In genomic region chr7:23811540-23811939, GRCh38 we compare ENCODE assay signal across 12 cellular contexts.
DNase-seq lines count a peak whose midpoint lies in the region; ATAC-seq, FAIRE-seq and TF ChIP-seq lines count a peak whose summit lies in the region.
"Had no signal": no experiment of that assay in that cellular context is flagged by ENCODE, and none has a peak within 500 bp of the region (broad histone marks: within the 10 kb centered on the region; RNA-seq: fewer than 3 reads in every experiment).

No MANE protein-coding gene starts in this region.

- no peaks in the 10 kb centered on the region for H3K4me1 ChIP-seq in HepG2 (ENCODE audit: insufficient read depth, low read length)

- H3K79me2 ChIP-seq in SU-DHL-6 (ENCODE audit: insufficient read depth, low read length) (no peaks in the 10 kb centered on the region), HepG2 (ENCODE audit: insufficient read depth, low read length) (no peaks in the 10 kb centered on the region)

- H3K4me3 ChIP-seq in SU-DHL-6 (ENCODE audit: insufficient read depth, low read length, poor library complexity, severe bottlenecking) (no peak overlapping the region), HepG2 (replicated peaks in 1 of 3; ENCODE audit: insufficient read depth in 1 of 3, low read depth in 2 of 3, low read length in 3 of 3) (no peak overlapping the region)
- H3K4me3 ChIP-seq: lung had no signal

- no peak overlapping the region for H3K27ac Mint-ChIP-seq in T-helper 17 cell
- H3K27ac Mint-ChIP-seq: activated CD4-positive, alpha-beta memory T cell treated with anti-CD3 and anti-CD28 coated beads for 36 hours; activated naive CD8-positive, alpha-beta T cell treated with anti-CD3 and anti-CD28 coated beads, Interleukin-2, amount 50 U/mL, for 24 hours had no signal

- in situ Hi-C loops in HepG2 (cut with HindIII; ENCODE audit: extremely low pct_ligation_motif_present, low pct_unique_long_range_greater_than_20kb), result no loop called here

- H3K9me2 ChIP-seq in SU-DHL-6 (replicated peaks; ENCODE audit: insufficient read depth, low read length), result no peaks in the 10 kb centered on the region

- TF ChIP-seq EP300 in HepG2 (IDR thresholded peaks at IDR 0.05; ENCODE audit: low read depth in 2 of 2, low read length in 2 of 2) (no peak), HepG2 (CRISPR knock-in tag; IDR thresholded peaks at IDR 0.05; ENCODE audit: borderline replicate concordance) (no peak)

- H3K9ac ChIP-seq in SU-DHL-6 (ENCODE audit: low read length) (no peak overlapping the region), HepG2 (ENCODE audit: insufficient read depth, low read depth, low read length) (no peak overlapping the region)

- H3K27me3 Mint-ChIP-seq in T-helper 17 cell, result no peaks in the 10 kb centered on the region
- H3K27me3 Mint-ChIP-seq: activated CD4-positive, alpha-beta memory T cell treated with anti-CD3 and anti-CD28 coated beads for 36 hours had no signal

- no peaks in the 10 kb centered on the region for H3K4me1 Mint-ChIP-seq in T-helper 17 cell
- H3K4me1 Mint-ChIP-seq: activated naive CD8-positive, alpha-beta T cell treated with anti-CD3 and anti-CD28 coated beads, Interleukin-2, amount 50 U/mL, for 24 hours had no signal

- H2AFZ ChIP-seq in SU-DHL-6 (ENCODE audit: low read depth, low read length, severe bottlenecking) (no peak overlapping the region), HepG2 (ENCODE audit: low read length) (no peak overlapping the region)

- WGBS in HepG2 (ENCODE audit: low lambda C conversion rate), result 20% methylated on average over 1 of the region's 1 CpG

- ATAC-seq in HG03342 (IDR thresholded peaks at IDR 0.05; ENCODE audit: unreplicated experiment) (peak; percentile 58), HepG2 (no peak), GM18519 (IDR thresholded peaks at IDR 0.05; ENCODE audit: low FRiP score, unreplicated experiment) (no peak), T-helper 17 cell (no peak)
- ATAC-seq: activated naive CD8-positive, alpha-beta T cell treated with anti-CD3 and anti-CD28 coated beads, Interleukin-2, amount 50 U/mL, for 24 hours; right cardiac atrium had no signal

- no TSS peak for BruUV-seq in HepG2 (replicated peaks; lab: Mats Ljungman, UMichigan)

- TF ChIP-seq CTCF in SU-DHL-6 (IDR thresholded peaks at IDR 0.05; ENCODE audit: insufficient read depth, low read length, poor library complexity, severe bottlenecking) (peak; percentile 30), HepG2 (CRISPR knock-in tag; IDR thresholded peaks at IDR 0.05) (no peak)

- POLR2A ChIA-PET in HepG2 (lab: Yijun Ruan, JAX), result no interaction called here

- H3K4me2 ChIP-seq in SU-DHL-6 (ENCODE audit: low read depth, low read length, poor library complexity, severe bottlenecking) (no peak overlapping the region), HepG2 (ENCODE audit: low read depth, low read length) (no peak overlapping the region)

- H3K9me3 ChIP-seq in SU-DHL-6 (ENCODE audit: insufficient read depth, low read length) (0 out of 2 replicates have a peak, but pooled peaks cover 4% of the 10 kb centered on the region), HepG2 (ENCODE audit: low read length) (no peaks in the 10 kb centered on the region), T-helper 17 cell (ENCODE audit: control insufficient read depth, low read length, poor library complexity, severe bottlenecking) (no peaks in the 10 kb centered on the region)

- DNase-seq in CD1c-positive myeloid dendritic cell (ENCODE audit: extremely low spot score) (peak; percentile 1), HepG2 (ENCODE audit: low spot score) (peak; percentile 10), T-helper 17 cell (no peak), NCI-H146 (lab: John Stamatoyannopoulos, UW) (no peak)
- no peak for DNase-seq in stimulated activated CD4-positive, alpha-beta T cell treated with anti-CD3 and anti-CD28 coated beads, Interleukin-2, amount 100 ng/mL, for 48 hours
- DNase-seq: activated CD4-positive, alpha-beta memory T cell treated with anti-CD3 and anti-CD28 coated beads for 36 hours; activated naive CD8-positive, alpha-beta T cell treated with anti-CD3 and anti-CD28 coated beads, Interleukin-2, amount 50 U/mL, for 24 hours; right cardiac atrium had no signal

- no peaks in the 10 kb centered on the region for H3K36me3 Mint-ChIP-seq in T-helper 17 cell (ENCODE audit: low read depth)

- no peaks in the 10 kb centered on the region for H3K27me3 ChIP-seq in SU-DHL-6 (ENCODE audit: low read length)
- peaks cover 0 to 2% of the 10 kb centered on the region in 2 experiments; a peak in 1 of 5 replicates for H3K27me3 ChIP-seq in HepG2 (ENCODE audit: control insufficient read depth in 1 of 2, insufficient read depth in 2 of 2, low read length in 2 of 2)

- H3K36me3 ChIP-seq in SU-DHL-6 (ENCODE audit: low read length) (no peaks in the 10 kb centered on the region; the same call in 1 of the 2 replicates), HepG2 (replicated peaks in 1 of 2; ENCODE audit: control insufficient read depth in 1 of 2, insufficient read depth in 2 of 2, low read length in 2 of 2) (no peaks in the 10 kb centered on the region)

- no peak overlapping the region for H3K27ac ChIP-seq in SU-DHL-6 (ENCODE audit: low read depth, low read length)
- no peak overlapping the region for H3K27ac ChIP-seq in HepG2 (ENCODE audit: extremely low read length, insufficient read depth, low read length)

- no peak overlapping the region for H3K4me3 Mint-ChIP-seq in T-helper 17 cell
- H3K4me3 Mint-ChIP-seq: activated CD4-positive, alpha-beta memory T cell treated with anti-CD3 and anti-CD28 coated beads for 36 hours; activated naive CD8-positive, alpha-beta T cell treated with anti-CD3 and anti-CD28 coated beads, Interleukin-2, amount 50 U/mL, for 24 hours had no signal

- no peak for TF ChIP-seq POLR2A in HepG2 (IDR thresholded peaks at IDR 0.05; ENCODE audit: insufficient read depth in 1 of 2, low read depth in 2 of 2, low read length in 2 of 2)

- CTCF ChIA-PET in HepG2 (lab: Yijun Ruan, JAX; ENCODE audit: low intra/inter-chr PET ratio, low total read pairs), result no interaction called here

- no peak for TF ChIP-seq RAD21 in HepG2 (CRISPR knock-in tag; IDR thresholded peaks at IDR 0.05)

- no peak for FAIRE-seq in HepG2 (lab: Jason Lieb, UNC)

- H3F3A ChIP-seq in SU-DHL-6 (ENCODE audit: insufficient read depth), result no peaks in the 10 kb centered on the region

- H4K20me1 ChIP-seq in SU-DHL-6 (ENCODE audit: low read depth, low read length) (no peaks in the 10 kb centered on the region), HepG2 (ENCODE audit: insufficient read depth, low read length) (no peaks in the 10 kb centered on the region)

- intact Hi-C loops in HepG2 (cut with micrococcal nuclease; ENCODE audit: unreplicated experiment), result no loop called here

TF ChIP-seq in HepG2, 621 proteins besides CTCF, POLR2A, EP300 and RAD21:
- TF ChIP-seq ZNF605 (CRISPR knock-in tag; IDR thresholded peaks at IDR 0.05) (no peak), ZSCAN29 (CRISPR knock-in tag; conservative IDR thresholded peaks at IDR 0.05) (no peak), FIP1L1 (IDR thresholded peaks at IDR 0.05; ENCODE audit: borderline replicate concordance, insufficient read depth, low read depth, low read length) (no peak), MAFF (IDR thresholded peaks at IDR 0.05; ENCODE audit: low read depth, low read length) (peak; percentile 49; the same call in 1 of the 2 replicates), MAFK (conservative IDR thresholded peaks at IDR 0.05 in 1 of 2, IDR thresholded peaks at IDR 0.05 in 1 of 2; ENCODE audit: low read length in 2 of 2) (peak; percentile 19 to 57; a peak in 2 of 4 replicates)

Comparison
In these comparisons a context has a peak if more than half of its experiments do, and no peak if none do; other contexts are left out.
1. DNase-seq: peak in CD1c-positive myeloid dendritic cell (single experiment) and HepG2 (single experiment); none in T-helper 17 cell (0 of 3), NCI-H146 (single experiment) and stimulated activated CD4-positive, alpha-beta T cell treated with anti-CD3 and anti-CD28 coated beads, Interleukin-2, amount 100 ng/mL, for 48 hours (0 of 2).